Comparison of ENCODE assay signal across 18 cellular contexts in genomic region chr22:38937036-38937435, GRCh38. TPM values are rescaled to one million over a fixed set of nuclear protein-coding genes. Genes with fewer than 3 reads are reported as not detected.
DNase-seq lines count a peak whose midpoint lies in the region; ATAC-seq and TF ChIP-seq lines count a peak whose summit lies in the region.
"Had no signal": no experiment of that assay in that cellular context is flagged by ENCODE, and none has a peak within 500 bp of the region (broad histone marks: within the 10 kb centered on the region; RNA-seq: fewer than 3 reads in every experiment).

No MANE protein-coding gene starts in this region.

- 84 to 94% (median 93%) methylated on average over 3 to 4 of the region's 4 CpGs for WGBS in stomach, 5 donors

- peaks cover 10% of the 10 kb centered on the region for H3K4me1 Mint-ChIP-seq in activated T-helper 17 cell treated with anti-CD3 and anti-CD28 coated beads, Interleukin-2, amount 50 U/mL, for 72 hours

- H3K9me3 ChIP-seq in stomach = no peaks in the 10 kb centered on the region
- H3K9me3 ChIP-seq: HAP-1 had no signal

- H3K36me3 Mint-ChIP-seq in activated T-helper 17 cell treated with anti-CD3 and anti-CD28 coated beads, Interleukin-2, amount 50 U/mL, for 72 hours (ENCODE audit: low read depth) = no peaks in the 10 kb centered on the region
- H3K36me3 Mint-ChIP-seq: CD14-positive monocyte; CD8-positive, alpha-beta T cell had no signal

- intact Hi-C loops in stomach (cut with DNase I; ENCODE audit: low total_unique reads) (no loop called here), left colon (cut with DNase I, micrococcal nuclease) (no loop called here)

- peaks cover 0 to 26% (median 12%) of the 10 kb centered on the region in 4 donors for H3K4me1 ChIP-seq in stomach
- H3K4me1 ChIP-seq: HAP-1 had no signal

- peak; percentile 38 for DNase-seq in left lobe of liver (ENCODE audit: low spot score)
- peak; percentile 18 for DNase-seq in stomach
- DNase-seq in NOMO-1 (lab: John Stamatoyannopoulos, UW; ENCODE audit: unreplicated experiment in 2 of 2) = no peak
- DNase-seq in left colon = no peak
- DNase-seq: CD8-positive, alpha-beta T cell; COR-L47; DMS153; DMS79 treated with DMSO at 0.1 percent for 48 hours; EL; GOT3; HFFc6 had no signal

- TF ChIP-seq POLR2A in stomach (IDR thresholded peaks at IDR 0.05) = no peak

- no peak overlapping the region for H3K4me3 Mint-ChIP-seq in activated T-helper 17 cell treated with anti-CD3 and anti-CD28 coated beads, Interleukin-2, amount 50 U/mL, for 72 hours
- H3K4me3 Mint-ChIP-seq: B cell; CD14-positive monocyte; CD8-positive, alpha-beta T cell; HFFc6 had no signal

- no peak for TF ChIP-seq EP300 in stomach (IDR thresholded peaks at IDR 0.05)

- no peak overlapping the region for H3K27ac Mint-ChIP-seq in activated T-helper 17 cell treated with anti-CD3 and anti-CD28 coated beads, Interleukin-2, amount 50 U/mL, for 72 hours
- H3K27ac Mint-ChIP-seq: B cell; CD8-positive, alpha-beta T cell; HFFc6 had no signal

- H3K27me3 Mint-ChIP-seq in activated T-helper 17 cell treated with anti-CD3 and anti-CD28 coated beads, Interleukin-2, amount 50 U/mL, for 72 hours = peaks cover 19% of the 10 kb centered on the region

- H3K4me3 ChIP-seq in stomach = no peak overlapping the region
- H3K4me3 ChIP-seq: HAP-1 had no signal

- no peak for ATAC-seq in left lobe of liver
- no peak for ATAC-seq in activated T-helper 17 cell treated with anti-CD3 and anti-CD28 coated beads, Interleukin-2, amount 50 U/mL, for 72 hours (replicated peaks)
- ATAC-seq in left colon = no peak
- ATAC-seq: CD8-positive, alpha-beta T cell had no signal

- no peak for TF ChIP-seq CTCF in C4-2B (conservative IDR thresholded peaks at IDR 0.05)
- no peak for TF ChIP-seq CTCF in VCaP (conservative IDR thresholded peaks at IDR 0.05)
- no peak for TF ChIP-seq CTCF in stomach (IDR thresholded peaks at IDR 0.05)

- no peaks in the 10 kb centered on the region for H3K9me3 Mint-ChIP-seq in activated T-helper 17 cell treated with anti-CD3 and anti-CD28 coated beads, Interleukin-2, amount 50 U/mL, for 72 hours
- H3K9me3 Mint-ChIP-seq: CD8-positive, alpha-beta T cell; HFFc6 had no signal

- no peaks in the 10 kb centered on the region for H3K36me3 ChIP-seq in stomach
- H3K36me3 ChIP-seq: HAP-1 had no signal

- H3K27ac ChIP-seq in C4-2B (peak overlapping the region; percentile 1; the same call in 1 of the 2 replicates), VCaP (peak overlapping the region; percentile 71; the same call in 1 of the 2 replicates), stomach (no peak overlapping the region)

- H3K27me3 ChIP-seq in stomach = no peaks in the 10 kb centered on the region

RNA-seq across cellular contexts. Expression of gene APOBEC3A, which starts 20.4 kb away (rescaled TPM):
- 0.98 TPM for total RNA-seq in left lobe of liver
- 1 to 10 TPM in 2 of 5 donors, not detected in 3; 1.8 to 3.3 TPM for total RNA-seq in stomach
- polyA plus RNA-seq in stomach = 1 to 10 TPM in 2 of 3 donors, not detected in 1; 1.2 to 1.9 TPM
- total RNA-seq in activated T-helper 17 cell treated with anti-CD3 and anti-CD28 coated beads, Interleukin-2, amount 50 U/mL, for 72 hours = not detected
- 1 to 10 TPM; 1.4 to 2.2 TPM for total RNA-seq in left colon
- total RNA-seq: B cell; CD8-positive, alpha-beta T cell; HepG2; HFFc6 had no signal
- polyA plus RNA-seq: HepG2 had no signal

RNA-seq across cellular contexts. Expression of gene APOBEC3B, which starts 45.1 kb away (rescaled TPM):
- 0.93 TPM for total RNA-seq in left lobe of liver
- total RNA-seq in stomach = 1 to 10 TPM in 2 of 5 donors, not detected in 3; 1.1 to 4.8 TPM
- 1 to 10 TPM; 1.7 to 8.7 (median 3.8) TPM for polyA plus RNA-seq in stomach
- 10 to 100 TPM in 1 of 2 donors, 1 to 10 TPM in 1; 9.2 to 33.6 TPM for total RNA-seq in activated T-helper 17 cell treated with anti-CD3 and anti-CD28 coated beads, Interleukin-2, amount 50 U/mL, for 72 hours
- total RNA-seq in left colon = 10 to 100 TPM in 1 of 2 donors, 1 to 10 TPM in 1; 8.2 to 34.3 TPM

Comparison
In these comparisons a context has a peak if more than half of its experiments do, and no peak if none do; other contexts are left out.
1. H3K27ac ChIP-seq: peak in C4-2B (single experiment) and VCaP (single experiment); none in stomach (0 of 5).
2. DNase-seq: peak in left lobe of liver (single experiment) and stomach (single experiment); none in NOMO-1 (0 of 2) and left colon (0 of 2).